ENCODE assay signal across 9 cellular contexts in the genomic region with DNA sequence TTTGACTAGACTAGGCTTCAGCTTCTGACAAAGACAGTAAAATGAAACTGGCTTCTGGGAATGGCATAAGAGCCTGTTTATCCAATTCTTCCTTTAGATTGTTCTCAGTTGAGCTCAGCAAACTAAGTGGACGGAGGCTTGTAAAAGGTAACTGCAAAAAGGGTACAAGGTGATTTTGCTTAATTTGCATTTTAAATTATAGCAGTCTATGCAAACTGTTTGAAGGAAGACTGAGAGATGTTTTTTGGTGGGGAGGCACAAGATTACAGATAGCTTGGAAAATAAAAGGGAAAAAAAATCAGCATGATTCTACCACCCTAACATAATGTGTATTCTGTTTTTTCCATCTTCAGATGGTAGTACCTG. TPM values are rescaled to one million over a fixed set of nuclear protein-coding genes. Genes with fewer than 3 reads are reported as not detected.
DNase-seq lines count a peak whose midpoint lies in the region; ATAC-seq, FAIRE-seq and TF ChIP-seq lines count a peak whose summit lies in the region.
"Had no signal": no experiment of that assay in that cellular context is flagged by ENCODE, and none has a peak within 500 bp of the region (broad histone marks: within the 10 kb centered on the region; RNA-seq: fewer than 3 reads in every experiment).

No MANE protein-coding gene starts in this region.

- intact Hi-C loops in kidney (cut with DNase I) = no loop called here

- DNase-seq in T-helper 1 cell = no peak
- no peak for DNase-seq in kidney
- DNase-seq in GM19239 (ENCODE audit: insufficient read length, low spot score) = no peak
- DNase-seq: 8988T had no signal

- peak overlapping the region; percentile 93 for H3K4me3 Mint-ChIP-seq in T-helper 1 cell treated with Interleukin-12 subunit alpha and Interleukin-12 subunit beta and Interleukin-4 antibody, amounts not matched to agents 30 μg/mL and 1 μg/mL, for 36 hours
- peak overlapping the region; percentile 96 for H3K4me3 Mint-ChIP-seq in activated naive CD8-positive, alpha-beta T cell

- peak overlapping the region; percentile 99 for H3K27ac Mint-ChIP-seq in T-helper 1 cell treated with Interleukin-12 subunit alpha and Interleukin-12 subunit beta and Interleukin-4 antibody, amounts not matched to agents 30 μg/mL and 1 μg/mL, for 36 hours
- H3K27ac Mint-ChIP-seq in activated naive CD8-positive, alpha-beta T cell = peak overlapping the region; percentile 98

- no peaks in the 10 kb centered on the region for H3K27me3 ChIP-seq in subcutaneous abdominal adipose tissue (ENCODE audit: control insufficient read depth in 5 of 5, insufficient read depth in 4 of 5, low read length in 5 of 5)

- no peaks in the 10 kb centered on the region for H3K9me3 ChIP-seq in kidney (ENCODE audit: control insufficient read depth in 1 of 2, low read length in 2 of 2)
- H3K9me3 ChIP-seq in subcutaneous abdominal adipose tissue (ENCODE audit: control insufficient read depth in 5 of 5, low read length in 5 of 5) = no peaks in the 10 kb centered on the region

- H3K27ac ChIP-seq in kidney (ENCODE audit: low read depth in 2 of 2, low read length in 2 of 2) = peak overlapping the region; percentile 56 to 83
- peak overlapping the region; percentile 75 for H3K27ac ChIP-seq in subcutaneous abdominal adipose tissue (ENCODE audit: low read depth, low read length)

- H3K4me1 Mint-ChIP-seq in T-helper 1 cell treated with Interleukin-12 subunit alpha and Interleukin-12 subunit beta and Interleukin-4 antibody, amounts not matched to agents 30 μg/mL and 1 μg/mL, for 36 hours (ENCODE audit: low read depth) = peaks cover 77% of the 10 kb centered on the region
- H3K4me1 Mint-ChIP-seq in activated naive CD8-positive, alpha-beta T cell (ENCODE audit: low read depth) = peaks cover 90% of the 10 kb centered on the region

- no peaks in the 10 kb centered on the region for H3K9me3 Mint-ChIP-seq in T-helper 1 cell treated with Interleukin-12 subunit alpha and Interleukin-12 subunit beta and Interleukin-4 antibody, amounts not matched to agents 30 μg/mL and 1 μg/mL, for 36 hours
- no peaks in the 10 kb centered on the region for H3K9me3 Mint-ChIP-seq in activated naive CD8-positive, alpha-beta T cell (ENCODE audit: low read depth)

- FAIRE-seq in kidney (lab: Jason Lieb, UNC) (no peak), GM19239 (lab: Jason Lieb, UNC) (no peak)

- peaks cover 50 to 73% of the 10 kb centered on the region in 2 donors for H3K4me1 ChIP-seq in kidney (ENCODE audit: control insufficient read depth in 1 of 2, insufficient read depth in 1 of 2, low read depth in 1 of 2, low read length in 2 of 2)
- peaks cover 17 to 91% (median 83%) of the 10 kb centered on the region in 5 donors for H3K4me1 ChIP-seq in subcutaneous abdominal adipose tissue (ENCODE audit: control insufficient read depth in 5 of 5, insufficient read depth in 5 of 5, low read length in 5 of 5)

- H3K4me3 ChIP-seq in kidney (ENCODE audit: low read length in 2 of 2) (peak overlapping the region; percentile 9 to 11), subcutaneous abdominal adipose tissue (ENCODE audit: low read depth in 1 of 5, low read length in 5 of 5) (peak overlapping the region in 1 of 5 donors; percentile 48)

- peak overlapping the region in 1 of 2 donors; percentile 38 for H3K9ac ChIP-seq in kidney (ENCODE audit: low read length in 2 of 2)
- peak overlapping the region in 2 of 5 donors; percentile 23 to 69 for H3K9ac ChIP-seq in subcutaneous abdominal adipose tissue (ENCODE audit: low read length in 5 of 5)

- no peak for ATAC-seq in HG02759 (IDR thresholded peaks at IDR 0.05; ENCODE audit: unreplicated experiment)
- ATAC-seq in GM21360 (IDR thresholded peaks at IDR 0.05; ENCODE audit: unreplicated experiment) = no peak

- H3K36me3 ChIP-seq in kidney (ENCODE audit: control insufficient read depth in 1 of 2, insufficient read depth in 2 of 2, low read length in 2 of 2) (no peaks in the 10 kb centered on the region), subcutaneous abdominal adipose tissue (ENCODE audit: control insufficient read depth in 5 of 5, insufficient read depth in 5 of 5, low read length in 5 of 5) (no peaks in the 10 kb centered on the region)

- H3K36me3 Mint-ChIP-seq in T-helper 1 cell treated with Interleukin-12 subunit alpha and Interleukin-12 subunit beta and Interleukin-4 antibody, amounts not matched to agents 30 μg/mL and 1 μg/mL, for 36 hours (ENCODE audit: low read depth) = peaks cover 45% of the 10 kb centered on the region
- H3K36me3 Mint-ChIP-seq in activated naive CD8-positive, alpha-beta T cell = peaks cover 13% of the 10 kb centered on the region

- no peaks in the 10 kb centered on the region for H3K27me3 Mint-ChIP-seq in T-helper 1 cell treated with Interleukin-12 subunit alpha and Interleukin-12 subunit beta and Interleukin-4 antibody, amounts not matched to agents 30 μg/mL and 1 μg/mL, for 36 hours (ENCODE audit: low read depth)
- H3K27me3 Mint-ChIP-seq in activated naive CD8-positive, alpha-beta T cell = no peaks in the 10 kb centered on the region

- no peak for TF ChIP-seq CTCF in kidney (IDR thresholded peaks at IDR 0.05; ENCODE audit: borderline replicate concordance, extremely low read depth, insufficient read depth)

RNA-seq across cellular contexts. Expression of gene SUSD6, which starts 5.0 kb away (rescaled TPM):
- total RNA-seq in kidney = 84.2 TPM
- 14.3 TPM for polyA plus RNA-seq in kidney (ENCODE audit: insufficient read depth, low read depth, low replicate concordance)

RNA-seq across cellular contexts. Expression of gene CCDC177, which starts 41.7 kb away (rescaled TPM):
- total RNA-seq in kidney = not detected
- not detected for polyA plus RNA-seq in kidney (ENCODE audit: insufficient read depth, low read depth, low replicate concordance)
